Comparison of ENCODE assay signal across 24 cellular contexts in genomic region chr10:70723771-70724170, GRCh38. TPM values are rescaled to one million over a fixed set of nuclear protein-coding genes. Genes with fewer than 3 reads are reported as not detected.
"Had no signal": no experiment of that assay in that cellular context is flagged by ENCODE, and none has a peak within 500 bp of the region (broad histone marks: within the 10 kb centered on the region; RNA-seq: fewer than 3 reads in every experiment).

No MANE protein-coding gene starts in this region.

- H3K27ac ChIP-seq: left ventricle myocardium inferior, pancreas, prostate gland, sigmoid colon, spleen, suprapubic skin, thoracic aorta, tibial nerve, upper lobe of left lung, vagina had no signal

- H3K27me3 ChIP-seq: pancreas, sigmoid colon, spleen, suprapubic skin, tibial nerve, upper lobe of left lung, vagina had no signal

- H3K36me3 ChIP-seq: left ventricle myocardium inferior, pancreas, prostate gland, sigmoid colon, spleen, suprapubic skin, thoracic aorta, tibial nerve, upper lobe of left lung, vagina had no signal

- H3K4me1 ChIP-seq: pancreas, prostate gland, sigmoid colon, spleen, suprapubic skin, tibial nerve, upper lobe of left lung, vagina had no signal

- H3K4me3 ChIP-seq: left ventricle myocardium inferior, lung, mucosa of descending colon, pancreas, prostate gland, sigmoid colon, spleen, suprapubic skin, thoracic aorta, tibial nerve, upper lobe of left lung, vagina had no signal

- FAIRE-seq: islet of Langerhans, pancreas, small intestine had no signal

- DNase-seq: hypothalamus; immature natural killer cell; left ventricle myocardium inferior; midbrain; mucosa of descending colon; naive thymus-derived CD4-positive, alpha-beta T cell; nucleus accumbens; pancreas; posterior cingulate gyrus; retina; sigmoid colon; small intestine; spleen; stimulated activated CD4-positive, alpha-beta T cell treated with anti-CD3 and anti-CD28 coated beads, Interleukin-4, amount 100 ng/mL, for 24 hours; stimulated activated naive CD4-positive, alpha-beta T cell; upper lobe of left lung had no signal

- H3K9me3 ChIP-seq: left ventricle myocardium inferior, mucosa of descending colon, pancreas, prostate gland, sigmoid colon, spleen, suprapubic skin, thoracic aorta, tibial nerve, upper lobe of left lung, vagina had no signal

RNA-seq across cellular contexts. Expression of gene ADAMTS14, which starts 51.5 kb away (rescaled TPM):
- total RNA-seq: subcutaneous adipose tissue, vagina had no signal
- polyA plus RNA-seq: naive thymus-derived CD4-positive, alpha-beta T cell had no signal
